In genomic region chr5:34536699-34537098, GRCh38 we compare ENCODE assay signal across 20 cellular contexts.
A peak's percentile ranks its signal among the peaks of the same experiment; 100 is the strongest.
DNase-seq lines count a peak whose midpoint lies in the region; ATAC-seq and TF ChIP-seq lines count a peak whose summit lies in the region.
"Had no signal": no experiment of that assay in that cellular context is flagged by ENCODE, and none has a peak within 500 bp of the region (broad histone marks: within the 10 kb centered on the region; RNA-seq: fewer than 3 reads in every experiment).

No MANE protein-coding gene starts in this region.

- peak overlapping the region; percentile 50 for H3K27ac Mint-ChIP-seq in activated naive CD4-positive, alpha-beta T cell treated with anti-CD3 and anti-CD28 coated beads for 36 hours
- H3K27ac Mint-ChIP-seq: B cell; CD4-positive, CD25-positive, alpha-beta regulatory T cell; CD8-positive, alpha-beta T cell had no signal

- peak overlapping the region; percentile 97 for H2BK5ac ChIP-seq in IMR-90 (ENCODE audit: low read depth, low read length, poor library complexity, severe bottlenecking)

- H3K18ac ChIP-seq in IMR-90 (ENCODE audit: low read depth, low read length) = peak overlapping the region; percentile 50; the same call in 1 of the 2 replicates

- H3K4me1 Mint-ChIP-seq in activated naive CD4-positive, alpha-beta T cell treated with anti-CD3 and anti-CD28 coated beads for 36 hours (ENCODE audit: low read depth) = peaks cover 40% of the 10 kb centered on the region
- H3K4me1 Mint-ChIP-seq: B cell; CD4-positive, CD25-positive, alpha-beta regulatory T cell had no signal

- peaks cover 13% of the 10 kb centered on the region; the same call in 1 of the 2 replicates for H3F3A ChIP-seq in PC-9 (ENCODE audit: insufficient read depth, low read depth)
- peaks cover 9% of the 10 kb centered on the region for H3F3A ChIP-seq in smooth muscle cell (ENCODE audit: low read depth)

- H3K36me3 ChIP-seq in IMR-90 (ENCODE audit: control insufficient read depth, insufficient read depth, low read length) (no peaks in the 10 kb centered on the region), PC-9 (ENCODE audit: low read depth) (no peaks in the 10 kb centered on the region), smooth muscle cell (ENCODE audit: low read depth) (no peaks in the 10 kb centered on the region)
- H3K36me3 ChIP-seq: BLaER1 had no signal

- H3K56ac ChIP-seq in IMR-90 (ENCODE audit: extremely low read depth, insufficient read depth, low read length) = peak overlapping the region; percentile 46; the same call in 1 of the 2 replicates

- H3K79me2 ChIP-seq in PC-9 (ENCODE audit: low read depth) (no peaks in the 10 kb centered on the region), smooth muscle cell (ENCODE audit: low read depth) (no peaks in the 10 kb centered on the region)

- peaks cover 20% of the 10 kb centered on the region for H3K9me1 ChIP-seq in IMR-90 (ENCODE audit: insufficient read depth, low read length)

- TF ChIP-seq POLR2A in IMR-90 (IDR thresholded peaks at IDR 0.05; ENCODE audit: low read depth, low read length) = no peak

- H2AK5ac ChIP-seq in IMR-90 (ENCODE audit: low read depth, low read length) = no peak overlapping the region

- H4K5ac ChIP-seq in IMR-90 (ENCODE audit: low read depth, low read length) = no peak overlapping the region

- 0 out of 2 replicates have a peak overlapping the region, but pooled peaks have one; percentile 50 for H3K14ac ChIP-seq in IMR-90 (replicated peaks; ENCODE audit: low read depth, low read length)

- no peaks in the 10 kb centered on the region for H3K36me3 Mint-ChIP-seq in activated naive CD4-positive, alpha-beta T cell treated with anti-CD3 and anti-CD28 coated beads for 36 hours (ENCODE audit: low read depth)
- H3K36me3 Mint-ChIP-seq: CD4-positive, CD25-positive, alpha-beta regulatory T cell; CD8-positive, alpha-beta T cell had no signal

- H3K4me2 ChIP-seq in IMR-90 (ENCODE audit: low read depth, low read length) (no peak overlapping the region), PC-9 (peak overlapping the region; percentile 37; the same call in 1 of the 2 replicates), smooth muscle cell (no peak overlapping the region)
- H3K4me2 ChIP-seq: BLaER1 had no signal

- TF ChIP-seq RAD21 in IMR-90 (IDR thresholded peaks at IDR 0.05; ENCODE audit: low read length) = no peak

- H4K8ac ChIP-seq in IMR-90 (ENCODE audit: low read depth in 2 of 2, low read length in 2 of 2) = peak overlapping the region in 1 of 2 experiments; percentile 10; a peak in 1 of 4 replicates

- H3K4me3 ChIP-seq in IMR-90 (ENCODE audit: insufficient read depth, low read depth, low read length) = no peak overlapping the region
- no peak overlapping the region for H3K4me3 ChIP-seq in PC-9
- no peak overlapping the region for H3K4me3 ChIP-seq in smooth muscle cell
- H3K4me3 ChIP-seq: BLaER1, GM12878, GM23248 had no signal

- CTCF ChIA-PET in activated naive CD4-positive, alpha-beta T cell treated with anti-CD3 and anti-CD28 coated beads for 36 hours (lab: Charles Lee) = interaction anchor here (1.1 to 3.8 kb wide), 5 partner anchors 9 to 51 kb away, joined by 3 to 17 read pairs (median 8); no protein-coding TSS in a partner anchor
- CTCF ChIA-PET in IMR-90 (lab: Yijun Ruan, JAX) (no interaction called here), PC-9 (lab: Charles Lee) (no interaction called here)

- no peaks in the 10 kb centered on the region for H3K9me3 Mint-ChIP-seq in activated naive CD4-positive, alpha-beta T cell treated with anti-CD3 and anti-CD28 coated beads for 36 hours
- H3K9me3 Mint-ChIP-seq: CD8-positive, alpha-beta T cell had no signal

- peak overlapping the region; percentile 85; the same call in 1 of the 2 replicates for H2BK120ac ChIP-seq in IMR-90 (ENCODE audit: low read depth, low read length)

- peaks cover 3% of the 10 kb centered on the region; the same call in 1 of the 2 replicates for H4K20me1 ChIP-seq in IMR-90 (ENCODE audit: insufficient read depth, low read length)
- H4K20me1 ChIP-seq in PC-9 (ENCODE audit: insufficient read depth) = no peaks in the 10 kb centered on the region
- no peaks in the 10 kb centered on the region for H4K20me1 ChIP-seq in smooth muscle cell (ENCODE audit: low read depth)
- H4K20me1 ChIP-seq: BLaER1 had no signal

- H4K91ac ChIP-seq in IMR-90 (ENCODE audit: insufficient read depth, low read depth, low read length) = no peak overlapping the region

- BruUV-seq in IMR-90 (replicated peaks; lab: Mats Ljungman, UMichigan) (no TSS peak), PC-9 (replicated peaks; lab: Mats Ljungman, UMichigan) (no TSS peak)

- in situ Hi-C loops in IMR-90 (cut with MboI; ENCODE audit: low sequenced_read_pairs) = no loop called here

- dilution Hi-C loops in IMR-90 (cut with HindIII; ENCODE audit: low sequenced_read_pairs, unreplicated experiment) = no loop called here

- H3K9me2 ChIP-seq in PC-9 (ENCODE audit: insufficient read depth) = no peaks in the 10 kb centered on the region

- intact Hi-C loops in activated naive CD4-positive, alpha-beta T cell treated with anti-CD3 and anti-CD28 coated beads for 36 hours (cut with micrococcal nuclease) = loop anchor here (1.0 to 10.0 kb wide), 6 partner anchors 37 to 1298 kb away; no protein-coding TSS in a partner anchor
- intact Hi-C loops in IMR-90 (cut with micrococcal nuclease) = no loop called here
- intact Hi-C loops in PC-9 (cut with micrococcal nuclease; ENCODE audit: unreplicated experiment) = no loop called here

- H3K9me3 ChIP-seq in IMR-90 (ENCODE audit: control insufficient read depth, insufficient read depth, low read length) (no peaks in the 10 kb centered on the region), PC-9 (ENCODE audit: insufficient read depth, low read depth) (peaks cover 11% of the 10 kb centered on the region; the same call in 1 of the 2 replicates), smooth muscle cell (replicated peaks; ENCODE audit: low read depth) (no peaks in the 10 kb centered on the region)
- H3K9me3 ChIP-seq: BLaER1 had no signal

- ATAC-seq in IMR-90 (ENCODE audit: low read depth) (no peak), GM18502 (IDR thresholded peaks at IDR 0.05; ENCODE audit: poor library complexity, unreplicated experiment) (no peak), GM18519 (IDR thresholded peaks at IDR 0.05; ENCODE audit: low FRiP score, unreplicated experiment) (no peak), GM21723 (IDR thresholded peaks at IDR 0.05; ENCODE audit: unreplicated experiment) (no peak)
- ATAC-seq: CD8-positive, alpha-beta T cell; GM12878 had no signal

- H3K4me1 ChIP-seq in IMR-90 (ENCODE audit: control insufficient read depth, insufficient read depth, low read length) (peaks cover 26% of the 10 kb centered on the region), PC-9 (replicated peaks; ENCODE audit: insufficient read depth) (peaks cover 33% of the 10 kb centered on the region), smooth muscle cell (ENCODE audit: low read depth) (peaks cover 10% of the 10 kb centered on the region)
- H3K4me1 ChIP-seq: BLaER1 had no signal

- no peak overlapping the region for H3K23ac ChIP-seq in IMR-90 (ENCODE audit: low read depth, low read length)

- H3K4me3 Mint-ChIP-seq in activated naive CD4-positive, alpha-beta T cell treated with anti-CD3 and anti-CD28 coated beads for 36 hours = no peak overlapping the region
- H3K4me3 Mint-ChIP-seq: B cell; CD4-positive, CD25-positive, alpha-beta regulatory T cell; CD8-positive, alpha-beta T cell had no signal

- peaks cover 7 to 18% of the 10 kb centered on the region in 2 experiments; a peak in 3 of 4 replicates for H3K79me1 ChIP-seq in IMR-90 (ENCODE audit: low read depth in 1 of 2, low read length in 2 of 2)

- H2BK20ac ChIP-seq in IMR-90 (ENCODE audit: low read depth, low read length) = no peak overlapping the region

- TF ChIP-seq CTCF in IMR-90 (conservative IDR thresholded peaks at IDR 0.05; ENCODE audit: low read depth, low read length) (no peak), PC-9 (conservative IDR thresholded peaks at IDR 0.05) (no peak), smooth muscle cell (IDR thresholded peaks at IDR 0.05; ENCODE audit: borderline replicate concordance, insufficient read depth, poor library complexity, severe bottlenecking) (no peak)

- H3K27me3 Mint-ChIP-seq in activated naive CD4-positive, alpha-beta T cell treated with anti-CD3 and anti-CD28 coated beads for 36 hours (ENCODE audit: low read depth) = peaks cover 24% of the 10 kb centered on the region

- H2BK15ac ChIP-seq in IMR-90 (ENCODE audit: low read depth, low read length) = no peak overlapping the region

- H3K27ac ChIP-seq in IMR-90 (ENCODE audit: insufficient read depth, low read length) (no peak overlapping the region), PC-9 (peak overlapping the region; percentile 58), smooth muscle cell (ENCODE audit: low read depth) (peak overlapping the region; percentile 97)
- H3K27ac ChIP-seq: BLaER1, C4-2B had no signal

- no peak overlapping the region for H2AFZ ChIP-seq in IMR-90 (replicated peaks; ENCODE audit: low read length, poor library complexity)
- H2AFZ ChIP-seq in PC-9 = no peak overlapping the region
- H2AFZ ChIP-seq in smooth muscle cell (ENCODE audit: low read depth) = no peak overlapping the region

- no peak for DNase-seq in activated naive CD4-positive, alpha-beta T cell treated with anti-CD3 and anti-CD28 coated beads for 36 hours
- DNase-seq in activated naive CD4-positive, alpha-beta T cell (lab: John Stamatoyannopoulos, UW) = no peak
- no peak for DNase-seq in IMR-90
- no peak for DNase-seq in PC-9
- DNase-seq in smooth muscle cell (lab: John Stamatoyannopoulos, UW; ENCODE audit: unreplicated experiment) = no peak
- DNase-seq: Caco-2; CD4-positive, CD25-positive, alpha-beta regulatory T cell; CD8-positive, alpha-beta T cell; DMS79; EL; GDM1; H7 had no signal

- H3K4ac ChIP-seq in IMR-90 (ENCODE audit: low read depth, low read length) = no peak overlapping the region

- H3K27me3 ChIP-seq in IMR-90 (ENCODE audit: control insufficient read depth, insufficient read depth, low read length) (no peaks in the 10 kb centered on the region), PC-9 (ENCODE audit: insufficient read depth, low read depth) (no peaks in the 10 kb centered on the region), smooth muscle cell (ENCODE audit: low read depth) (no peaks in the 10 kb centered on the region)
- H3K27me3 ChIP-seq: BLaER1 had no signal

- POLR2A ChIA-PET in IMR-90 (lab: Charles Lee; ENCODE audit: unreplicated experiment) = no interaction called here
- POLR2A ChIA-PET in PC-9 (lab: Charles Lee; ENCODE audit: unreplicated experiment) = no interaction called here

- H2AK9ac ChIP-seq in IMR-90 (replicated peaks; ENCODE audit: low read depth, low read length, poor library complexity) = no peak overlapping the region

- H3K9ac ChIP-seq in IMR-90 (ENCODE audit: low read depth, low read length) (no peak overlapping the region), smooth muscle cell (ENCODE audit: low read depth) (no peak overlapping the region)
- H3K9ac ChIP-seq: BLaER1, GM23248 had no signal
